ENCODE assay signal across 10 cellular contexts in the genomic region with DNA sequence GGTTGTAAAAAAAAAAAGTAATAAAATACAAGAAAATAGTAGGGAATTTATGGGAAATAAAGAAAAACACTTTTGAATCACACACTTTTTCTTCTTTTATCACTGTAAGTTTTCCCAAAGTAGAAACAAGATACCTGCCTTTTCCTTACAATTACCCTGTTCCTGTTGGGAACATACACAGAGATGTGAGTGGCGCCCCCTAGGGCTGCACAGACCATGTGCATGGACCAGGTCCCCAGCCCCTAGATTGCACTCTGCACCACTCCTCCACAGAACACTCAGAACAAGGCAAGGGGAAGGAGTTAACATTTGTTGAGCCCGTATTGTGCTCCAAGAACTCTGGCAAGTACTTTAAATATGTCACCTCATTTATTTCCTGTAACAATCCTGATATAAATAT.
A peak's percentile ranks its signal among the peaks of the same experiment; 100 is the strongest.
DNase-seq lines count a peak whose midpoint lies in the region; ATAC-seq and TF ChIP-seq lines count a peak whose summit lies in the region.
"Had no signal": no experiment of that assay in that cellular context is flagged by ENCODE, and none has a peak within 500 bp of the region (broad histone marks: within the 10 kb centered on the region; RNA-seq: fewer than 3 reads in every experiment).

No MANE protein-coding gene starts in this region.

- H3K27me3 ChIP-seq in esophagus squamous epithelium, result no peaks in the 10 kb centered on the region

- H3K4me1 ChIP-seq in esophagus squamous epithelium, result peaks cover 0 to 4% (median 0%) of the 10 kb centered on the region in 3 donors

- no peak for TF ChIP-seq POLR2A in esophagus squamous epithelium (IDR thresholded peaks at IDR 0.05)

- intact Hi-C loops in esophagus squamous epithelium (cut with DNase I), result no loop called here

- H3K36me3 ChIP-seq in esophagus squamous epithelium, result no peaks in the 10 kb centered on the region

- peak; percentile 9 for DNase-seq in NCI-H345 (lab: John Stamatoyannopoulos, UW)
- no peak for DNase-seq in NCI-H345 treated with DMSO at 0.1 percent for 48 hours (lab: John Stamatoyannopoulos, UW; ENCODE audit: unreplicated experiment)
- DNase-seq in NCI-H748 treated with DMSO at 0.1 percent for 48 hours (lab: John Stamatoyannopoulos, UW), result peak; percentile 17
- DNase-seq in esophagus squamous epithelium (lab: John Stamatoyannopoulos, UW), result no peak
- DNase-seq in stimulated activated CD4-positive, alpha-beta T cell treated with anti-CD3 and anti-CD28 coated beads, Interleukin-12 subunit alpha, Interleukin-12 subunit beta, amount 100 ng/mL, for 48 hours (ENCODE audit: low read depth in 2 of 3, low spot score in 1 of 3), result peak in 2 of 3 donors; percentile 4 to 20
- DNase-seq in coronary artery (ENCODE audit: low spot score), result no peak
- no peak for DNase-seq in SW480 (ENCODE audit: low spot score)
- DNase-seq: AML-193 had no signal

- WGBS in esophagus squamous epithelium, 2 donors, result 48 to 59% methylated on average over 2 of the region's 2 CpGs

- H3K4me3 ChIP-seq in esophagus squamous epithelium (no peak overlapping the region), coronary artery (no peak overlapping the region)

- no peaks in the 10 kb centered on the region for H3K9me3 ChIP-seq in esophagus squamous epithelium

- H3K27ac ChIP-seq in esophagus squamous epithelium, result no peak overlapping the region
- H3K27ac ChIP-seq in coronary artery, result no peak overlapping the region

- ATAC-seq in HG03457 (IDR thresholded peaks at IDR 0.05; ENCODE audit: unreplicated experiment), result no peak
- ATAC-seq: stimulated activated naive CD8-positive, alpha-beta T cell treated with anti-CD3 and anti-CD28 coated beads, Interleukin-15, amount 100 ng/mL, for 72 hours had no signal

- TF ChIP-seq CTCF in esophagus squamous epithelium (IDR thresholded peaks at IDR 0.05), result peak in 4 of 6 experiments; percentile 6 to 33 (median 22)
- no peak for TF ChIP-seq CTCF in coronary artery (IDR thresholded peaks at IDR 0.05)

Comparison
In these comparisons a context has a peak if more than half of its experiments do, and no peak if none do; other contexts are left out.
1. DNase-seq: peak in NCI-H345 (single experiment), NCI-H748 treated with DMSO at 0.1 percent for 48 hours (single experiment) and stimulated activated CD4-positive, alpha-beta T cell treated with anti-CD3 and anti-CD28 coated beads, Interleukin-12 subunit alpha, Interleukin-12 subunit beta, amount 100 ng/mL, for 48 hours (2 of 3); none in NCI-H345 treated with DMSO at 0.1 percent for 48 hours (single experiment), esophagus squamous epithelium (single experiment), coronary artery (single experiment) and SW480 (single experiment).